ENCODE assay signal across 23 cellular contexts in genomic region chr16:72301416-72302048, GRCh38.
A peak's percentile ranks its signal among the peaks of the same experiment; 100 is the strongest.
DNase-seq lines count a peak whose midpoint lies in the region; ATAC-seq and TF ChIP-seq lines count a peak whose summit lies in the region.
"Had no signal": no experiment of that assay in that cellular context is flagged by ENCODE, and none has a peak within 500 bp of the region (broad histone marks: within the 10 kb centered on the region; RNA-seq: fewer than 3 reads in every experiment).

No MANE protein-coding gene starts in this region.

- peak overlapping the region; percentile 53 for H3K4me3 ChIP-seq in neural cell (ENCODE audit: low read length)
- H3K4me3 ChIP-seq: BLaER1, GM23248 had no signal

- H3K9ac ChIP-seq in neural cell (ENCODE audit: low read length), result peak overlapping the region; percentile 80
- H3K9ac ChIP-seq: BLaER1, GM23248 had no signal

- TF ChIP-seq RAD21 in neural cell (conservative IDR thresholded peaks at IDR 0.05), result no peak

- no peaks in the 10 kb centered on the region for H3K9me3 ChIP-seq in neural cell (ENCODE audit: low read length)
- H3K9me3 ChIP-seq: BLaER1 had no signal

- H3K9me2 ChIP-seq in neural cell (ENCODE audit: insufficient read depth, low read length), result no peaks in the 10 kb centered on the region

- no peaks in the 10 kb centered on the region for H4K20me1 ChIP-seq in neural cell (ENCODE audit: insufficient read depth)
- H4K20me1 ChIP-seq: BLaER1 had no signal

- no peaks in the 10 kb centered on the region for H3K36me3 ChIP-seq in neural cell (ENCODE audit: insufficient read depth, low read length)
- H3K36me3 ChIP-seq: BLaER1 had no signal

- no peaks in the 10 kb centered on the region for H3K79me2 ChIP-seq in neural cell (replicated peaks; ENCODE audit: insufficient read depth, low read length)

- H3K4me2 ChIP-seq in neural cell (ENCODE audit: low read length), result peak overlapping the region; percentile 54
- H3K4me2 ChIP-seq: BLaER1 had no signal

- peak; percentile 80 for TF ChIP-seq EP300 in neural cell (conservative IDR thresholded peaks at IDR 0.05; ENCODE audit: poor library complexity, severe bottlenecking)

- H3K27ac ChIP-seq in angular gyrus (ENCODE audit: low read depth, low read length), result peak overlapping the region; percentile 35
- H3K27ac ChIP-seq in neural cell (ENCODE audit: low read length), result peak overlapping the region; percentile 99
- H3K27ac ChIP-seq: BLaER1, GM23248, HL-60, RWPE1 had no signal

- peak overlapping the region; percentile 22 for H2AFZ ChIP-seq in neural cell (ENCODE audit: low read depth, low read length)

- peak; percentile 23 for DNase-seq in NCI-H345 (lab: John Stamatoyannopoulos, UW)
- DNase-seq in NCI-H345 treated with DMSO at 0.1 percent for 48 hours (lab: John Stamatoyannopoulos, UW; ENCODE audit: unreplicated experiment), result no peak
- no peak for DNase-seq in NCI-H187 (lab: John Stamatoyannopoulos, UW)
- DNase-seq in stimulated activated naive CD4-positive, alpha-beta T cell treated with Interleukin-2 at 50 U/mL for 16 hours (lab: John Stamatoyannopoulos, UW), result no peak
- DNase-seq: Caco-2; CD4-positive, CD25-positive, alpha-beta regulatory T cell; GM23248; H7; Karpas-422; NCI-H1092; NCI-H1417 treated with DMSO at 0.1 percent for 48 hours; NCI-H2029; NCI-H2171 treated with DMSO at 0.1 percent for 48 hours; NCI-H69; SHP77; SW 1271 had no signal

- no peak for ATAC-seq in GM18511 (IDR thresholded peaks at IDR 0.05; ENCODE audit: unreplicated experiment)
- ATAC-seq: Panc1 had no signal

- TF ChIP-seq CTCF in neural cell (IDR thresholded peaks at IDR 0.05; ENCODE audit: poor library complexity, severe bottlenecking), result no peak

- peaks cover 9% of the 10 kb centered on the region for H3F3A ChIP-seq in neural cell (ENCODE audit: insufficient read depth, low read length, poor library complexity, severe bottlenecking)

- H3K27me3 ChIP-seq in neural cell (ENCODE audit: insufficient read depth, low read depth, low read length), result no peaks in the 10 kb centered on the region
- H3K27me3 ChIP-seq: BLaER1 had no signal

TF ChIP-seq in neural cell, 6 proteins besides CTCF, POLR2A, EP300 and RAD21:
- peak; percentile 25 for TF ChIP-seq SMC3 (conservative IDR thresholded peaks at IDR 0.05; ENCODE audit: poor library complexity)
- peak; percentile 49 for TF ChIP-seq TAF1 (IDR thresholded peaks at IDR 0.05; ENCODE audit: low read depth)
- no peak for TF ChIP-seq MXI1 (conservative IDR thresholded peaks at IDR 0.05; ENCODE audit: poor library complexity, severe bottlenecking)
- TF ChIP-seq POLR2AphosphoS5 (IDR thresholded peaks at IDR 0.05), result peak; percentile 72
- peak; percentile 99 for TF ChIP-seq REST (IDR thresholded peaks at IDR 0.05; ENCODE audit: borderline replicate concordance)
- no peak for TF ChIP-seq EZH2 (IDR thresholded peaks at IDR 0.05; ENCODE audit: borderline replicate concordance, insufficient read depth, low read length, poor library complexity, severe bottlenecking)
